In the genomic region with DNA sequence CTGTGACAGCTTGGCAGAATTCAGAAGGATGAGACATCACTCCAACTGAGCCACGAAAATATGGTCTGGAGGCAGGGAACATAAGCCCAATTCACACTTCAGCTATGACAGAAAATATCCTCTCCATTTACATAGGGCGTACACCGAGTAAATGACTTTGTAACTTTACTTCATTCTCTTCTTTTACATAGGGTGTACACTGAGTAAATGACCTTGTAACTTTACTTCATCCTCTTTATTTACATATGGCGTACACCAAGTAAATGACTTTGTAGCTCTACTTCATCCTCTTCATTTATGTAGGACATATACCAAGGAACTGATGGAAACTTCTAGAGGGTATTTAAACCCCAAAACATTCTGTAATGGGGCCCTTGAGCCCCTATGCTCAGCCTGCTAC, we compare ENCODE assay signal across 15 cellular contexts. TPM values are rescaled to one million over a fixed set of nuclear protein-coding genes. Genes with fewer than 3 reads are reported as not detected.
DNase-seq lines count a peak whose midpoint lies in the region; ATAC-seq and TF ChIP-seq lines count a peak whose summit lies in the region.
"Had no signal": no experiment of that assay in that cellular context is flagged by ENCODE, and none has a peak within 500 bp of the region (broad histone marks: within the 10 kb centered on the region; RNA-seq: fewer than 3 reads in every experiment).

No MANE protein-coding gene starts in this region.

- H3F3A ChIP-seq in PC-9 (ENCODE audit: insufficient read depth, low read depth) = no peaks in the 10 kb centered on the region

- POLR2A ChIA-PET in PC-9 (lab: Charles Lee; ENCODE audit: unreplicated experiment) = no interaction called here

- H3K4me2 ChIP-seq in PC-9 = 0 out of 2 replicates have a peak overlapping the region, but pooled peaks have one; percentile 31
- H3K4me2 ChIP-seq: GM23338 had no signal

- no peaks in the 10 kb centered on the region for H3K9me3 Mint-ChIP-seq in HFFc6

- H3K9me3 ChIP-seq in PC-9 (ENCODE audit: insufficient read depth, low read depth) = no peaks in the 10 kb centered on the region

- DNase-seq in HFFc6 = no peak
- no peak for DNase-seq in PC-9
- no peak for DNase-seq in left colon
- DNase-seq: C1 segment of cervical spinal cord; Calu3; CD4-positive, alpha-beta memory T cell; COR-L47; DMS153; DND-41; H9 had no signal

- no peaks in the 10 kb centered on the region for H3K9me2 ChIP-seq in PC-9 (ENCODE audit: insufficient read depth)

- ATAC-seq in left colon = peak; percentile 77
- no peak for ATAC-seq in GM21381 (IDR thresholded peaks at IDR 0.05; ENCODE audit: unreplicated experiment)
- ATAC-seq in HG03460 (IDR thresholded peaks at IDR 0.05; ENCODE audit: unreplicated experiment) = no peak
- no peak for ATAC-seq in HG03196 (IDR thresholded peaks at IDR 0.05; ENCODE audit: unreplicated experiment)
- ATAC-seq: GM23338, HCT116 had no signal

- no peaks in the 10 kb centered on the region for H3K36me3 ChIP-seq in PC-9 (ENCODE audit: low read depth)

- no peak overlapping the region; the same call in 1 of the 2 replicates for H2AFZ ChIP-seq in PC-9
- H2AFZ ChIP-seq: GM23338 had no signal

- no peaks in the 10 kb centered on the region for H3K79me2 ChIP-seq in PC-9 (ENCODE audit: low read depth)

- peak overlapping the region; percentile 44 for H3K4me3 Mint-ChIP-seq in HFFc6
- H3K4me3 Mint-ChIP-seq: CD4-positive, alpha-beta memory T cell; GM23338; H9 had no signal

- no peak for TF ChIP-seq CTCF in HFFc6 (IDR thresholded peaks at IDR 0.05)
- TF ChIP-seq CTCF in PC-9 (conservative IDR thresholded peaks at IDR 0.05) = no peak

- H3K27me3 ChIP-seq in PC-9 (ENCODE audit: insufficient read depth, low read depth) = 0 out of 2 replicates have a peak, but pooled peaks cover 1% of the 10 kb centered on the region

- H3K4me3 ChIP-seq in PC-9 = no peak overlapping the region
- H3K4me3 ChIP-seq: GM23338 had no signal

- intact Hi-C loops in PC-9 (cut with micrococcal nuclease; ENCODE audit: unreplicated experiment) (loop anchor here (10.0 kb wide), 1 partner anchor 557 kb away; a partner anchor contains a TSS), left colon (cut with DNase I, micrococcal nuclease) (no loop called here)

- BruUV-seq in PC-9 (replicated peaks; lab: Mats Ljungman, UMichigan) = no TSS peak

- peaks cover 14% of the 10 kb centered on the region for H3K27me3 Mint-ChIP-seq in HFFc6 (ENCODE audit: insufficient read depth)

- 0 out of 2 replicates have a peak, but pooled peaks cover 6% of the 10 kb centered on the region for H3K4me1 ChIP-seq in PC-9 (replicated peaks; ENCODE audit: insufficient read depth)

- H3K4me1 Mint-ChIP-seq in HFFc6 (ENCODE audit: low read depth) = no peaks in the 10 kb centered on the region

- H3K36me3 Mint-ChIP-seq in HFFc6 (ENCODE audit: low read depth) = no peaks in the 10 kb centered on the region
- H3K36me3 Mint-ChIP-seq: CD4-positive, alpha-beta memory T cell had no signal

- H4K20me1 ChIP-seq in PC-9 (ENCODE audit: insufficient read depth) = no peaks in the 10 kb centered on the region

- no peak overlapping the region for H3K27ac ChIP-seq in PC-9

- no peak overlapping the region for H3K27ac Mint-ChIP-seq in HFFc6
- H3K27ac Mint-ChIP-seq: GM23338 had no signal

- CTCF ChIA-PET in PC-9 (lab: Charles Lee) = no interaction called here

RNA-seq across cellular contexts. Expression of a gene that starts 14.1 kb away (rescaled TPM):
- total RNA-seq in HFFc6 (2021; fragmentation: NEBNext Ultra II Directional; extraction: Animal tissue kit (Norgen Biotek cat#: 25700)) = 10 to 100 TPM; 31.2 to 36.7 (median 34.1) TPM
- total RNA-seq in PC-9 (2021) (45.0 and 64.7 TPM in 2 replicates), left colon (10 to 100 TPM; 76.1 to 86.4 TPM)
